In the genomic region with DNA sequence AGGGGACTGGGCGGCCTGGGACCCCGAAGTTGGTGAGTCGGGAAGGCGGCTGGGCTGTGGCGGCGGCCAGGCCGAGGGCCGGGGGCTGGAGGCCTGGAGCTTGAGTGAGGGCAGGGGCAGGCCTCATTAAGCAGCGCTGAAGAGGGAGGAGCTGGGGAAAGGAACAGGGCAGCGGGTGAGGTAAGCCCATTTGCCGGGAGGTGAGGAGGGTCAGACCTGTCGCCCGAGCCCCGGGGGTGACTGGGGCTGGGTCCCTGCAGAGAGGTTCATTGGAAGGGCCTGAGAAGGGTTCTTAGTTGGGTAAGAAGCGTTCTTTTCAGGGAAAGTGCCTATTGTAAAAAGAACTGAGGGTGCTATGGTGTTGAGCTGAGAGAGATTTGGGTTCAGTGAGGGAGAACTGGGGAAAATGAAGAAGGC, we compare ENCODE assay signal across 9 cellular contexts. TPM values are rescaled to one million over a fixed set of nuclear protein-coding genes. Genes with fewer than 3 reads are reported as not detected.
DNase-seq lines count a peak whose midpoint lies in the region; ATAC-seq and TF ChIP-seq lines count a peak whose summit lies in the region.
"Had no signal": no experiment of that assay in that cellular context is flagged by ENCODE, and none has a peak within 500 bp of the region (broad histone marks: within the 10 kb centered on the region; RNA-seq: fewer than 3 reads in every experiment).

No MANE protein-coding gene starts in this region.

- no peak overlapping the region for H3K4me3 Mint-ChIP-seq in endothelial cell (ENCODE audit: unreplicated experiment)

- H3K9me3 Mint-ChIP-seq in endothelial cell (ENCODE audit: unreplicated experiment): no peaks in the 10 kb centered on the region

- peaks cover 55% of the 10 kb centered on the region for H3K79me2 ChIP-seq in SK-N-SH (ENCODE audit: insufficient read depth)

- TF ChIP-seq CTCF in SK-N-SH (IDR thresholded peaks at IDR 0.05): no peak
- TF ChIP-seq CTCF in endothelial cell (IDR thresholded peaks at IDR 0.05; ENCODE audit: unreplicated experiment): no peak

- peak overlapping the region; percentile 91 for H3K9ac ChIP-seq in SK-N-SH
- H3K9ac ChIP-seq in mucosa of rectum (ENCODE audit: low read depth in 1 of 2, low read length in 2 of 2): peak overlapping the region; percentile 96 to 100

- no peaks in the 10 kb centered on the region for H4K20me1 ChIP-seq in SK-N-SH (ENCODE audit: insufficient read depth)

- peaks cover 14% of the 10 kb centered on the region for H3K4me1 Mint-ChIP-seq in endothelial cell (ENCODE audit: unreplicated experiment)

- POLR2A ChIA-PET in SK-N-SH (lab: Yijun Ruan, JAX): interaction anchor here (0.8 to 2.1 kb wide), 13 partner anchors 8 to 326 kb away, joined by 3 to 15 read pairs (median 4); a partner anchor contains a TSS

- no peak for TF ChIP-seq RAD21 in SK-N-SH (IDR thresholded peaks at IDR 0.05; ENCODE audit: low read length)

- H3K36me3 ChIP-seq in SK-N-SH (replicated peaks in 1 of 2; ENCODE audit: control insufficient read depth in 1 of 2, insufficient read depth in 2 of 2, low read length in 1 of 2): peaks cover 13 to 22% of the 10 kb centered on the region in 2 experiments
- H3K36me3 ChIP-seq in mucosa of rectum (ENCODE audit: control insufficient read depth in 2 of 2, insufficient read depth in 2 of 2, low read length in 2 of 2): peaks cover 0 to 3% of the 10 kb centered on the region in 2 donors
- H3K36me3 ChIP-seq in urinary bladder (ENCODE audit: insufficient read depth): no peaks in the 10 kb centered on the region

- peaks cover 23% of the 10 kb centered on the region for H3K36me3 Mint-ChIP-seq in endothelial cell (ENCODE audit: low read depth, unreplicated experiment)

- peaks cover 18% of the 10 kb centered on the region for H3F3A ChIP-seq in SK-N-SH (replicated peaks; ENCODE audit: insufficient read depth)

- no peaks in the 10 kb centered on the region for H3K27me3 ChIP-seq in SK-N-SH (ENCODE audit: insufficient read depth)
- no peaks in the 10 kb centered on the region for H3K27me3 ChIP-seq in mucosa of rectum (ENCODE audit: control insufficient read depth in 2 of 2, insufficient read depth in 2 of 2, low read length in 2 of 2)

- DNase-seq in COLO668 (lab: John Stamatoyannopoulos, UW; ENCODE audit: unreplicated experiment) (peak; percentile 31), SK-N-SH (peak; percentile 65), endothelial cell (ENCODE audit: low spot score) (peak; percentile 39), H4 (ENCODE audit: low spot score) (no peak)

- peaks cover 7% of the 10 kb centered on the region in 2 experiments; a peak in 3 of 4 replicates for H3K4me1 ChIP-seq in SK-N-SH (ENCODE audit: control insufficient read depth in 1 of 2, insufficient read depth in 2 of 2, low read depth in 1 of 2, low read length in 1 of 2)
- H3K4me1 ChIP-seq in mucosa of rectum (ENCODE audit: control insufficient read depth in 2 of 2, insufficient read depth in 2 of 2, low read length in 2 of 2): peaks cover 25 to 38% of the 10 kb centered on the region in 2 donors
- peaks cover 2% of the 10 kb centered on the region for H3K4me1 ChIP-seq in urinary bladder (ENCODE audit: insufficient read depth)

- H3K4me3 ChIP-seq in SK-N-SH (ENCODE audit: low read depth in 2 of 2, low read length in 1 of 2) (peak overlapping the region; percentile 69 to 94), mucosa of rectum (ENCODE audit: low read length in 2 of 2) (peak overlapping the region; percentile 86 to 99), urinary bladder (ENCODE audit: low read depth, low read length) (peak overlapping the region; percentile 73)

- no peak overlapping the region for H3K27ac Mint-ChIP-seq in endothelial cell (ENCODE audit: unreplicated experiment)

- peaks cover 4% of the 10 kb centered on the region for H3K27me3 Mint-ChIP-seq in endothelial cell (ENCODE audit: unreplicated experiment)

- H2AFZ ChIP-seq in SK-N-SH (ENCODE audit: low read depth): peak overlapping the region; percentile 53; the same call in 1 of the 2 replicates

- ATAC-seq in GM19438 (IDR thresholded peaks at IDR 0.05; ENCODE audit: low read depth, unreplicated experiment) (peak; percentile 10), HG03571 (IDR thresholded peaks at IDR 0.05; ENCODE audit: unreplicated experiment) (peak; percentile 3)

- H3K9me2 ChIP-seq in SK-N-SH: no peaks in the 10 kb centered on the region

- CTCF ChIA-PET in SK-N-SH (lab: Yijun Ruan, JAX): interaction anchor here (0.6 to 2.8 kb wide), 12 partner anchors 10 to 294 kb away, joined by 3 to 28 read pairs (median 4); a partner anchor contains a TSS

- H3K9me3 ChIP-seq in SK-N-SH (no peaks in the 10 kb centered on the region), mucosa of rectum (ENCODE audit: control insufficient read depth in 2 of 2, low read length in 2 of 2) (no peaks in the 10 kb centered on the region)

- H3K27ac ChIP-seq in SK-N-SH (ENCODE audit: low read depth in 2 of 2, low read length in 1 of 2): peak overlapping the region; percentile 79 to 83
- H3K27ac ChIP-seq in mucosa of rectum (ENCODE audit: low read depth in 2 of 2, low read length in 2 of 2): peak overlapping the region; percentile 95 to 96
- H3K27ac ChIP-seq in urinary bladder (ENCODE audit: low read depth): peak overlapping the region; percentile 89

- no peak for TF ChIP-seq EP300 in SK-N-SH (IDR thresholded peaks at IDR 0.05; ENCODE audit: borderline replicate concordance in 1 of 2, low read depth in 1 of 2, low read length in 1 of 2)

- peak overlapping the region; percentile 85 for H3K4me2 ChIP-seq in SK-N-SH

- under 1% methylated on average over 15 of the region's 15 CpGs for WGBS in SK-N-SH (ENCODE audit: low lambda C conversion rate)
- under 1% methylated on average over 15 of the region's 15 CpGs for WGBS in urinary bladder

TF ChIP-seq in SK-N-SH, 30 proteins besides CTCF, POLR2A, EP300 and RAD21 (continues in another document):
- TF ChIP-seq, protein P1, sequence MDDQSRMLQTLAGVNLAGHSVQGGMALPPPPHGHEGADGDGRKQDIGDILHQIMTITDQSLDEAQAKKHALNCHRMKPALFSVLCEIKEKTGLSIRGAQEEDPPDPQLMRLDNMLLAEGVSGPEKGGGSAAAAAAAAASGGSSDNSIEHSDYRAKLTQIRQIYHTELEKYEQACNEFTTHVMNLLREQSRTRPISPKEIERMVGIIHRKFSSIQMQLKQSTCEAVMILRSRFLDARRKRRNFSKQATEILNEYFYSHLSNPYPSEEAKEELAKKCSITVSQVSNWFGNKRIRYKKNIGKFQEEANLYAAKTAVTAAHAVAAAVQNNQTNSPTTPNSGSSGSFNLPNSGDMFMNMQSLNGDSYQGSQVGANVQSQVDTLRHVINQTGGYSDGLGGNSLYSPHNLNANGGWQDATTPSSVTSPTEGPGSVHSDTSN (IDR thresholded peaks at IDR 0.05): no peak
- TF ChIP-seq EZH2phosphoT487 (IDR thresholded peaks at IDR 0.05; ENCODE audit: borderline replicate concordance, low read depth) (no peak), RCOR1 (IDR thresholded peaks at IDR 0.05; ENCODE audit: low read length) (no peak), FOXJ3 (CRISPR knock-in tag; IDR thresholded peaks at IDR 0.05) (no peak), RXRA (IDR thresholded peaks at IDR 0.05; ENCODE audit: borderline replicate concordance, low read depth) (no peak), FOXM1 (IDR thresholded peaks at IDR 0.05; ENCODE audit: low read depth) (no peak), ELF1 (IDR thresholded peaks at IDR 0.05) (no peak), NFIC (IDR thresholded peaks at IDR 0.05; ENCODE audit: borderline replicate concordance) (no peak), SIN3A (IDR thresholded peaks at IDR 0.05; ENCODE audit: borderline replicate concordance, low read depth, low read length) (no peak), CHD2 (IDR thresholded peaks at IDR 0.05; ENCODE audit: low read length, partially characterized antibody) (no peak)
- TF ChIP-seq, protein P2, sequence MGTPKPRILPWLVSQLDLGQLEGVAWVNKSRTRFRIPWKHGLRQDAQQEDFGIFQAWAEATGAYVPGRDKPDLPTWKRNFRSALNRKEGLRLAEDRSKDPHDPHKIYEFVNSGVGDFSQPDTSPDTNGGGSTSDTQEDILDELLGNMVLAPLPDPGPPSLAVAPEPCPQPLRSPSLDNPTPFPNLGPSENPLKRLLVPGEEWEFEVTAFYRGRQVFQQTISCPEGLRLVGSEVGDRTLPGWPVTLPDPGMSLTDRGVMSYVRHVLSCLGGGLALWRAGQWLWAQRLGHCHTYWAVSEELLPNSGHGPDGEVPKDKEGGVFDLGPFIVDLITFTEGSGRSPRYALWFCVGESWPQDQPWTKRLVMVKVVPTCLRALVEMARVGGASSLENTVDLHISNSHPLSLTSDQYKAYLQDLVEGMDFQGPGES (IDR thresholded peaks at IDR 0.05; ENCODE audit: low read depth, low read length): no peak

RNA-seq across cellular contexts. Expression of a gene that starts 0.4 kb away (rescaled TPM):
- polyA plus RNA-seq in SK-N-SH (2012; rRNA removed) (54.0 and 79.4 TPM in 2 replicates), urinary bladder (114 TPM)
- polyA plus RNA-seq in SK-N-SH (2012; cell fraction: cytosol; rRNA removed): 60.7 and 66.8 TPM in 2 replicates
- 40.9 and 67.0 TPM in 2 replicates for polyA plus RNA-seq in SK-N-SH (2012; cell fraction: nucleus; rRNA removed)
- total RNA-seq in endothelial cell (ENCODE audit: unreplicated experiment) (130 TPM), urinary bladder (57.5 TPM)
- total RNA-seq in H4 (2014; rRNA removed; shearing (Covaris generic)): 46.9 and 47.7 TPM in 2 replicates

RNA-seq across cellular contexts. Expression of a gene that starts 7.7 kb away (rescaled TPM):
- 34.7 and 43.3 TPM in 2 replicates for polyA plus RNA-seq in SK-N-SH (2012; rRNA removed)
- polyA plus RNA-seq in SK-N-SH (2012; cell fraction: cytosol; rRNA removed): 21.7 and 27.5 TPM in 2 replicates
- 81.1 and 115 TPM in 2 replicates for polyA plus RNA-seq in SK-N-SH (2012; cell fraction: nucleus; rRNA removed)
- total RNA-seq in endothelial cell (ENCODE audit: unreplicated experiment): 43.0 TPM
- 32.3 TPM for total RNA-seq in urinary bladder
- 33.6 TPM for polyA plus RNA-seq in urinary bladder
- total RNA-seq in H4 (2014; rRNA removed; shearing (Covaris generic)): 66.3 and 67.3 TPM in 2 replicates

RNA-seq across cellular contexts. Expression of a gene that starts 8.5 kb away (rescaled TPM):
- polyA plus RNA-seq in SK-N-SH (2012; rRNA removed) (1.8 and 2.7 TPM in 2 replicates), urinary bladder (0.89 TPM)
- polyA plus RNA-seq in SK-N-SH (2012; cell fraction: cytosol; rRNA removed): 0.60 and 0.79 TPM in 2 replicates
- polyA plus RNA-seq in SK-N-SH (2012; cell fraction: nucleus; rRNA removed): 5.4 and 5.5 TPM in 2 replicates
- total RNA-seq in endothelial cell (ENCODE audit: unreplicated experiment) (136 TPM), urinary bladder (1.5 TPM)
- total RNA-seq in H4 (2014; rRNA removed; shearing (Covaris generic)): 0.43 and 0.87 TPM in 2 replicates
- total RNA-seq: T-helper 1 cell treated with Interleukin-12 subunit alpha and Interleukin-12 subunit beta and Interleukin-4 antibody, amounts not matched to agents 30 ng/mL and 1 ng/mL, for 36 hours had no signal

RNA-seq across cellular contexts. Expression of a gene that starts 22.8 kb away (rescaled TPM):
- polyA plus RNA-seq in SK-N-SH (2012; rRNA removed) (23.2 and 25.7 TPM in 2 replicates), urinary bladder (31.3 TPM)
- 14.1 and 18.3 TPM in 2 replicates for polyA plus RNA-seq in SK-N-SH (2012; cell fraction: cytosol; rRNA removed)
- polyA plus RNA-seq in SK-N-SH (2012; cell fraction: nucleus; rRNA removed): 32.8 and 45.2 TPM in 2 replicates
- total RNA-seq in endothelial cell (ENCODE audit: unreplicated experiment) (31.6 TPM), urinary bladder (14.4 TPM)
- 16.7 and 25.9 TPM in 2 replicates for total RNA-seq in H4 (2014; rRNA removed; shearing (Covaris generic))

RNA-seq across cellular contexts. Expression of a gene that starts 43.4 kb away (rescaled TPM):
- 74.6 and 75.9 TPM in 2 replicates for polyA plus RNA-seq in SK-N-SH (2012; rRNA removed)
- polyA plus RNA-seq in SK-N-SH (2012; cell fraction: cytosol; rRNA removed): 47.2 and 52.0 TPM in 2 replicates
- 213 and 244 TPM in 2 replicates for polyA plus RNA-seq in SK-N-SH (2012; cell fraction: nucleus; rRNA removed)
- 70.1 TPM for total RNA-seq in endothelial cell (ENCODE audit: unreplicated experiment)
- 33.6 TPM for total RNA-seq in urinary bladder
- polyA plus RNA-seq in urinary bladder: 31.7 TPM
- total RNA-seq in H4 (2014; rRNA removed; shearing (Covaris generic)): 5.5 and 11.1 TPM in 2 replicates

Comparison
In these comparisons a context has a peak if more than half of its experiments do, and no peak if none do; other contexts are left out.
1. RNA of a gene that starts 8.5 kb away (total RNA-seq): 136 TPM in endothelial cell (single experiment); 1.5 TPM in urinary bladder (single experiment) and 0.43 to 0.87 TPM in H4; every median in the first group is over 10 times any median in the second.
2. Peak in every context shown above with its lines, with median percentiles within 50 percentile points of each other: H3K27ac ChIP-seq and H3K4me3 ChIP-seq.